Comparison of ENCODE assay signal across 16 cellular contexts in the genomic region with DNA sequence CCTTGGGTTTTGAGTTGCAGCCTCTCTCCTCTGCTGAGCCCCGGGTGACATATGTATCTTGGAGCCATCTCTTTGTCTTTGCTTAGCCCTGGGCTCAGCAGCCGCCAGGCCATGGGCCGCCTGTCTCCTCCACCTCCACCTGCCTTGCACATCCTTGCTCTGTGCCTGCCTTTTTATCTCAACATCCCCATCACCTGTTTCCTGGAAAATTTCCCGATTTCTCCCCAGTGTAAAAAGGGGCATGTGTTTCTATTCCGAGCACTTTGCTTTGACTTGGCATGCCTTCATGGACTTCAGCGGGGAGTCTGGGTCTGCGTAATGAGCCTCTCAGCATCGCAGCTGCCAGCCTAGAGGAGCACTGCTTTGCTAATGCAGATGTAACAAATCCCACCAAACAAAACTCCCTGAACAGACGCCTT.
DNase-seq lines count a peak whose midpoint lies in the region; ATAC-seq and TF ChIP-seq lines count a peak whose summit lies in the region.
"Had no signal": no experiment of that assay in that cellular context is flagged by ENCODE, and none has a peak within 500 bp of the region (broad histone marks: within the 10 kb centered on the region; RNA-seq: fewer than 3 reads in every experiment).

No MANE protein-coding gene starts in this region.

- H2BK5ac ChIP-seq in H9 (ENCODE audit: insufficient read length, low read length) (no peak overlapping the region), neuronal stem cell (ENCODE audit: low read length) (no peak overlapping the region)

- H3K18ac ChIP-seq in H9 (ENCODE audit: insufficient read length, low read depth, low read length) (no peak overlapping the region), neuronal stem cell (ENCODE audit: low read length) (no peak overlapping the region)

- H3K79me1 ChIP-seq in H9 (ENCODE audit: insufficient read depth, low read depth, low read length, poor library complexity, severe bottlenecking) (no peaks in the 10 kb centered on the region), neuronal stem cell (ENCODE audit: low read depth, low read length) (no peaks in the 10 kb centered on the region)

- H3K9ac ChIP-seq in H9 (ENCODE audit: extremely low read depth, insufficient read length, low read length) = no peak overlapping the region
- H3K9ac ChIP-seq in neuronal stem cell (ENCODE audit: low read depth, low read length, poor library complexity) = no peak overlapping the region
- H3K9ac ChIP-seq in mammary epithelial cell (ENCODE audit: insufficient read depth, low read length) = no peak overlapping the region
- H3K9ac ChIP-seq: BLaER1 had no signal

- no peaks in the 10 kb centered on the region for H3K23me2 ChIP-seq in H9 (ENCODE audit: insufficient read length, low read depth, low read length, poor library complexity, severe bottlenecking)

- no peaks in the 10 kb centered on the region for H3K79me2 ChIP-seq in H9 (ENCODE audit: insufficient read depth, low read length)
- H3K79me2 ChIP-seq in mammary epithelial cell (ENCODE audit: insufficient read depth, low read length) = no peaks in the 10 kb centered on the region

- no peak overlapping the region for H3K23ac ChIP-seq in H9 (ENCODE audit: insufficient read length, low read depth, low read length)
- no peak overlapping the region for H3K23ac ChIP-seq in neuronal stem cell (ENCODE audit: low read depth, low read length, poor library complexity)

- no peak overlapping the region for H2AFZ ChIP-seq in H9 (ENCODE audit: low read length)
- H2AFZ ChIP-seq in neuronal stem cell (ENCODE audit: low read length) = peak overlapping the region; percentile 28
- H2AFZ ChIP-seq in mammary epithelial cell (ENCODE audit: low read depth, low read length) = no peak overlapping the region

- H3K27ac ChIP-seq in H9 (ENCODE audit: insufficient read length, low read depth, low read length) (peak overlapping the region; percentile 3), neuronal stem cell (replicated peaks; ENCODE audit: low read length) (no peak overlapping the region), mammary epithelial cell (ENCODE audit: insufficient read depth, low read depth, low read length) (no peak overlapping the region)
- H3K27ac ChIP-seq: BLaER1 had no signal

- H4K20me1 ChIP-seq in H9 (ENCODE audit: control insufficient read depth, insufficient read depth, insufficient read length) (no peaks in the 10 kb centered on the region), mammary epithelial cell (ENCODE audit: insufficient read depth, low read length) (no peaks in the 10 kb centered on the region)
- H4K20me1 ChIP-seq: BLaER1 had no signal

- ATAC-seq in HG02870 (IDR thresholded peaks at IDR 0.05; ENCODE audit: unreplicated experiment) = no peak
- ATAC-seq: K562; left lobe of liver; naive thymus-derived CD8-positive, alpha-beta T cell had no signal

- TF ChIP-seq CTCF in H9 (conservative IDR thresholded peaks at IDR 0.05) = no peak
- no peak for TF ChIP-seq CTCF in mammary epithelial cell (conservative IDR thresholded peaks at IDR 0.05 in 1 of 2, IDR thresholded peaks at IDR 0.05 in 1 of 2; ENCODE audit: extremely low read depth in 1 of 2, insufficient read depth in 1 of 2, low read depth in 1 of 2, low read length in 2 of 2)
- TF ChIP-seq CTCF in type B pancreatic cell (conservative IDR thresholded peaks at IDR 0.05) = no peak

- intact Hi-C loops in mammary epithelial cell (cut with micrococcal nuclease) = no loop called here

- CTCF ChIA-PET in mammary epithelial cell (lab: Charles Lee; ENCODE audit: low non-redundant PET) = no interaction called here

- in situ Hi-C loops in mammary epithelial cell (cut with MboI; ENCODE audit: low sequenced_read_pairs in 2 of 2) = no loop called here

- H2BK12ac ChIP-seq in H9 (ENCODE audit: insufficient read length, low read depth, low read length) = no peak overlapping the region
- H2BK12ac ChIP-seq in neuronal stem cell (ENCODE audit: low read length) = no peak overlapping the region

- no peak overlapping the region for H3T11ph ChIP-seq in H9 (ENCODE audit: low read length)

- H3K9me3 ChIP-seq in H9 (ENCODE audit: control insufficient read depth, low read depth, low read length) = no peaks in the 10 kb centered on the region
- no peaks in the 10 kb centered on the region for H3K9me3 ChIP-seq in neuronal stem cell (replicated peaks in 1 of 2; ENCODE audit: control insufficient read depth in 2 of 2, insufficient read depth in 1 of 2, low read depth in 1 of 2, low read length in 2 of 2)
- no peaks in the 10 kb centered on the region for H3K9me3 ChIP-seq in mammary epithelial cell (replicated peaks; ENCODE audit: insufficient read depth, low read length)
- H3K9me3 ChIP-seq: BLaER1 had no signal

- H4K91ac ChIP-seq in H9 (ENCODE audit: insufficient read length, low read depth, low read length) (no peak overlapping the region), neuronal stem cell (ENCODE audit: low read depth, low read length, poor library complexity) (no peak overlapping the region)

- dilution Hi-C loops in mammary epithelial cell (cut with HindIII; ENCODE audit: low sequenced_read_pairs) = no loop called here

- no peaks in the 10 kb centered on the region for H3K9me3 Mint-ChIP-seq in H9
- no peaks in the 10 kb centered on the region for H3K9me3 Mint-ChIP-seq in type B pancreatic cell
- H3K9me3 Mint-ChIP-seq: naive thymus-derived CD8-positive, alpha-beta T cell had no signal

- H3K27me3 Mint-ChIP-seq in H9 (ENCODE audit: low read depth) (no peaks in the 10 kb centered on the region; the same call in 1 of the 2 replicates), type B pancreatic cell (peaks cover 22% of the 10 kb centered on the region)

- H3K36me3 Mint-ChIP-seq in H9 (ENCODE audit: insufficient read depth in 1 of 3, low read depth in 3 of 3) (no peaks in the 10 kb centered on the region), type B pancreatic cell (no peaks in the 10 kb centered on the region)
- H3K36me3 Mint-ChIP-seq: naive thymus-derived CD8-positive, alpha-beta T cell had no signal

- H2BK15ac ChIP-seq in H9 (ENCODE audit: low read depth, low read length) (no peak overlapping the region), neuronal stem cell (ENCODE audit: low read length) (no peak overlapping the region)

- no peak overlapping the region for H2BK120ac ChIP-seq in H9 (ENCODE audit: low read depth, low read length, poor library complexity, severe bottlenecking)
- H2BK120ac ChIP-seq in neuronal stem cell (ENCODE audit: low read depth, low read length) = no peak overlapping the region

- H3K4me3 ChIP-seq in neuronal stem cell (ENCODE audit: low read length in 2 of 2) (no peak overlapping the region), mammary epithelial cell (replicated peaks in 1 of 3; ENCODE audit: insufficient read depth in 1 of 3, low read depth in 2 of 3, low read length in 3 of 3) (no peak overlapping the region)
- H3K4me3 ChIP-seq: BLaER1, K562 had no signal

- peak overlapping the region; percentile 7 for H3K4me2 ChIP-seq in H9 (ENCODE audit: insufficient read depth, insufficient read length, low read length)
- peak overlapping the region; percentile 41 for H3K4me2 ChIP-seq in neuronal stem cell (ENCODE audit: insufficient read depth, low read length, poor library complexity, severe bottlenecking)
- H3K4me2 ChIP-seq in mammary epithelial cell (ENCODE audit: insufficient read depth, low read depth, low read length) = no peak overlapping the region
- H3K4me2 ChIP-seq: BLaER1 had no signal

- H3K27ac Mint-ChIP-seq in H9 (peak overlapping the region; percentile 96 to 99 (median 96); a peak in 6 of 7 replicates), type B pancreatic cell (no peak overlapping the region)
- H3K27ac Mint-ChIP-seq: naive thymus-derived CD8-positive, alpha-beta T cell had no signal

- no peak overlapping the region for H3K56ac ChIP-seq in H9 (ENCODE audit: insufficient read length, low read depth, low read length)

- no TSS peak for BruUV-seq in mammary epithelial cell (replicated peaks; lab: Mats Ljungman, UMichigan)

- H2BK20ac ChIP-seq in H9 (ENCODE audit: low read depth, low read length, poor library complexity, severe bottlenecking) = no peak overlapping the region

- H4K8ac ChIP-seq in H9 (replicated peaks; ENCODE audit: insufficient read length, low read depth, low read length) (no peak overlapping the region), neuronal stem cell (ENCODE audit: low read depth, low read length) (no peak overlapping the region)

- H3K4ac ChIP-seq in H9 (ENCODE audit: low read depth, low read length) = no peak overlapping the region
- no peak overlapping the region for H3K4ac ChIP-seq in neuronal stem cell (ENCODE audit: low read length)

- WGBS in H9 (ENCODE audit: extremely low coverage, insufficient read length, low lambda C conversion rate) = no CpG with 5 or more reads among the region's 9 CpGs
- WGBS in neuronal stem cell (ENCODE audit: extremely low coverage in 2 of 2, insufficient read length in 2 of 2, insufficient replicate concordance in 1 of 2), 2 donors = no CpG with 5 or more reads among the region's 9 CpGs
- WGBS in mammary epithelial cell (ENCODE audit: low coverage, missing lambda C conversion rate) = 18% methylated on average over 8 of the region's 9 CpGs

- H2AK5ac ChIP-seq in H9 (ENCODE audit: insufficient read length, low read length) (no peak overlapping the region), neuronal stem cell (ENCODE audit: low read depth, low read length) (no peak overlapping the region)

- peaks cover 14% of the 10 kb centered on the region; the same call in 1 of the 2 replicates for H3K4me1 ChIP-seq in H9 (ENCODE audit: insufficient read depth, low read length)
- H3K4me1 ChIP-seq in neuronal stem cell (ENCODE audit: control insufficient read depth in 2 of 2, insufficient read depth in 1 of 2, low read depth in 1 of 2, low read length in 2 of 2) = peaks cover 11 to 25% of the 10 kb centered on the region in 2 donors
- H3K4me1 ChIP-seq in mammary epithelial cell (ENCODE audit: insufficient read depth, low read length) = no peaks in the 10 kb centered on the region
- H3K4me1 ChIP-seq: BLaER1 had no signal

- H3K4me1 Mint-ChIP-seq in H9 (peaks cover 57 to 58% of the 10 kb centered on the region in 2 experiments), type B pancreatic cell (ENCODE audit: unreplicated experiment) (no peaks in the 10 kb centered on the region)
- H3K4me1 Mint-ChIP-seq: naive thymus-derived CD8-positive, alpha-beta T cell had no signal

- H3K4me3 Mint-ChIP-seq in H9 = peak overlapping the region; percentile 36 to 71
- no peak overlapping the region for H3K4me3 Mint-ChIP-seq in type B pancreatic cell
- H3K4me3 Mint-ChIP-seq: naive thymus-derived CD8-positive, alpha-beta T cell had no signal

- no peaks in the 10 kb centered on the region for H3K36me3 ChIP-seq in neuronal stem cell (replicated peaks in 1 of 2; ENCODE audit: control insufficient read depth in 2 of 2, insufficient read depth in 2 of 2, low read length in 2 of 2)
- no peaks in the 10 kb centered on the region for H3K36me3 ChIP-seq in mammary epithelial cell (ENCODE audit: insufficient read depth, low read length)
- H3K36me3 ChIP-seq: BLaER1 had no signal

- no peak overlapping the region for H3K14ac ChIP-seq in H9 (ENCODE audit: insufficient read depth, low read length)
- H3K14ac ChIP-seq in neuronal stem cell (ENCODE audit: low read length) = no peak overlapping the region

- no peak overlapping the region for H4K5ac ChIP-seq in H9 (ENCODE audit: insufficient read length, low read depth, low read length)

- DNase-seq in H9 = peak; percentile 61
- peak; percentile 52 for DNase-seq in NCI-H2107 (lab: John Stamatoyannopoulos, UW)
- peak; percentile 55 for DNase-seq in cerebellar cortex (ENCODE audit: low spot score)
- DNase-seq in neuronal stem cell (ENCODE audit: low spot score) = peak; percentile 53
- no peak for DNase-seq in mammary epithelial cell
- no peak for DNase-seq in type B pancreatic cell (ENCODE audit: extremely low spot score, unreplicated experiment)
- DNase-seq: activated CD4-positive, alpha-beta T cell treated with anti-CD3 and anti-CD28 coated beads, Interleukin-2, amount 50 U/mL, for 4 hours; effector memory CD4-positive, alpha-beta T cell; naive thymus-derived CD8-positive, alpha-beta T cell; NCI-H510A; RPMI8226; stimulated activated naive CD4-positive, alpha-beta T cell treated with Interleukin-2 at 50 U/mL for 16 hours had no signal

- no peaks in the 10 kb centered on the region for H3K27me3 ChIP-seq in H9 (ENCODE audit: insufficient read depth, low read length)
- H3K27me3 ChIP-seq in neuronal stem cell (ENCODE audit: control insufficient read depth in 3 of 3, insufficient read depth in 3 of 3, low read depth in 1 of 3, low read length in 3 of 3) = no peaks in the 10 kb centered on the region
- no peaks in the 10 kb centered on the region for H3K27me3 ChIP-seq in mammary epithelial cell (ENCODE audit: insufficient read depth, low read length)
- H3K27me3 ChIP-seq: BLaER1 had no signal

Comparison
In these comparisons a context has a peak if more than half of its experiments do, and no peak if none do; other contexts are left out.
1. DNase-seq: peak in H9 (single experiment), NCI-H2107 (single experiment), cerebellar cortex (single experiment) and neuronal stem cell (single experiment); none in mammary epithelial cell (single experiment) and type B pancreatic cell (single experiment).